Comparison of ENCODE assay signal across 13 cellular contexts in the genomic region with DNA sequence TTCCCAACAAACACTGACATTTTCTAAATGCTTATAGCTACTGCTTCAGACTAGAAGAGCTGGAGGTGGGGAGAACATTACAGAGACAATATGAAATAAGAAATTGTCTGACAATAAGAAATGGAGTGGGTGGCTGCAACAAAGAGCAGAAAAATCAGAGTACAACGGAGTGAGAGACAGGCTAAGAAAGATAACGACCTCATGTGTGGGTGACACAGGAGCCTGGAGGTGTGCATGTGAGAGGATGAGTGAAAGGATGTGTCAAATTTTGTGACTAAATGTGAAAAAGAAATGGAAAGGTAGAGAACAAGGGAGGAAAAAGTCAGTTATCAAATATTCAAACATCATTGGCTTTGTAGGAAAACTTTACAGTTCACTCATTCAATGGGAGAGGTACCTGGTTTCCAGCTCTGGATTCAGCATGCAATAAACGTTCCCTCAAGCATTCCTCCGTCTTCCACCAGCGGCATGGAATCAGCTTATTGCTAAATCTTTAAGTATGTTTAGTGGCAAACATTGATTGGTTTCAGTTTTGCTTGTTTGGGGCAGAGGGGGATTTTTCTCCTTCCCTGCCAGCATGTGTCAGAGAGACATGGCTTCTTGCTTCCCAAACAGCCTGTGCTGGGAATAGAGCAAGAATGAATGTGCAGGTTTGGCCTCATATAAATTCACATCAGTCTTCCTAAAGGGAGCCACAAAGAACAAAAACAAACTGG.
DNase-seq lines count a peak whose midpoint lies in the region; ATAC-seq and TF ChIP-seq lines count a peak whose summit lies in the region.
"Had no signal": no experiment of that assay in that cellular context is flagged by ENCODE, and none has a peak within 500 bp of the region (broad histone marks: within the 10 kb centered on the region; RNA-seq: fewer than 3 reads in every experiment).

No MANE protein-coding gene starts in this region.

- no peak for ATAC-seq in IMR-90 (ENCODE audit: low read depth)
- ATAC-seq: CD8-positive, alpha-beta T cell; GM23338 had no signal

- H3K4me3 ChIP-seq in IMR-90 (ENCODE audit: insufficient read depth, low read depth, low read length) = no peak overlapping the region
- no peak overlapping the region for H3K4me3 ChIP-seq in rectal smooth muscle tissue (ENCODE audit: low read length)
- H3K4me3 ChIP-seq in lower leg skin (ENCODE audit: low read depth, poor library complexity, severe bottlenecking) = no peak overlapping the region
- no peak overlapping the region for H3K4me3 ChIP-seq in ascending aorta
- H3K4me3 ChIP-seq: GM23338 had no signal

- no peak overlapping the region for H3K56ac ChIP-seq in IMR-90 (ENCODE audit: extremely low read depth, insufficient read depth, low read length)

- no peak overlapping the region for H4K5ac ChIP-seq in IMR-90 (ENCODE audit: low read depth, low read length)

- peaks cover 10% of the 10 kb centered on the region for H3K9me1 ChIP-seq in IMR-90 (ENCODE audit: insufficient read depth, low read length)

- no peak overlapping the region for H2BK20ac ChIP-seq in IMR-90 (ENCODE audit: low read depth, low read length)

- no peak for TF ChIP-seq RAD21 in IMR-90 (IDR thresholded peaks at IDR 0.05; ENCODE audit: low read length)

- H2AK9ac ChIP-seq in IMR-90 (replicated peaks; ENCODE audit: low read depth, low read length, poor library complexity) = no peak overlapping the region

- CTCF ChIA-PET in IMR-90 (lab: Yijun Ruan, JAX) = no interaction called here

- TF ChIP-seq CTCF in IMR-90 (conservative IDR thresholded peaks at IDR 0.05; ENCODE audit: low read depth, low read length) = no peak
- TF ChIP-seq CTCF in lower leg skin (IDR thresholded peaks at IDR 0.05) = no peak
- no peak for TF ChIP-seq CTCF in ascending aorta (IDR thresholded peaks at IDR 0.05)

- H3K14ac ChIP-seq in IMR-90 (replicated peaks; ENCODE audit: low read depth, low read length) = peak overlapping the region; percentile 36; the same call in 1 of the 2 replicates

- H3K4me2 ChIP-seq in IMR-90 (ENCODE audit: low read depth, low read length) = no peak overlapping the region
- H3K4me2 ChIP-seq: GM23338 had no signal

- dilution Hi-C loops in IMR-90 (cut with HindIII; ENCODE audit: low sequenced_read_pairs, unreplicated experiment) = no loop called here

- H3K18ac ChIP-seq in IMR-90 (ENCODE audit: low read depth, low read length) = no peak overlapping the region

- H3K23ac ChIP-seq in IMR-90 (ENCODE audit: low read depth, low read length) = no peak overlapping the region

- BruUV-seq in IMR-90 (replicated peaks; lab: Mats Ljungman, UMichigan) = no TSS peak

- H3K9ac ChIP-seq in IMR-90 (ENCODE audit: low read depth, low read length) (no peak overlapping the region), rectal smooth muscle tissue (ENCODE audit: low read length) (no peak overlapping the region)

- WGBS in IMR-90 (ENCODE audit: extremely low coverage in 2 of 2, insufficient read length in 1 of 2), 2 experiments = 83% methylated on average over 2 of the region's 5 CpGs; no CpG with 5 or more reads in 1 of the 2 experiments
- 87 to 89% methylated on average over 5 of the region's 5 CpGs for WGBS in lower leg skin, 2 donors

- H3K4me1 ChIP-seq in IMR-90 (ENCODE audit: control insufficient read depth, insufficient read depth, low read length) (peaks cover 13% of the 10 kb centered on the region), rectal smooth muscle tissue (ENCODE audit: control insufficient read depth, insufficient read depth, low read length) (peaks cover 8% of the 10 kb centered on the region), ascending aorta (no peaks in the 10 kb centered on the region)

- H3K4ac ChIP-seq in IMR-90 (ENCODE audit: low read depth, low read length) = no peak overlapping the region

- no peak overlapping the region for H2BK5ac ChIP-seq in IMR-90 (ENCODE audit: low read depth, low read length, poor library complexity, severe bottlenecking)

- TF ChIP-seq POLR2A in IMR-90 (IDR thresholded peaks at IDR 0.05; ENCODE audit: low read depth, low read length) = no peak
- no peak for TF ChIP-seq POLR2A in lower leg skin (IDR thresholded peaks at IDR 0.05)

- H3K27ac ChIP-seq in IMR-90 (ENCODE audit: insufficient read depth, low read length) (no peak overlapping the region), cingulate gyrus (ENCODE audit: low read depth, low read length) (peak overlapping the region; percentile 6), rectal smooth muscle tissue (ENCODE audit: low read depth, low read length) (peak overlapping the region; percentile 17), ascending aorta (no peak overlapping the region)

- intact Hi-C loops in IMR-90 (cut with micrococcal nuclease) (loop anchor here (5.0 kb wide), 1 partner anchor 43 kb away; no protein-coding TSS in a partner anchor), lower leg skin (cut with DNase I; ENCODE audit: low total_unique reads) (no loop called here), ascending aorta (cut with DNase I) (no loop called here)

- H3K27me3 ChIP-seq in IMR-90 (ENCODE audit: control insufficient read depth, insufficient read depth, low read length) (no peaks in the 10 kb centered on the region), rectal smooth muscle tissue (ENCODE audit: control insufficient read depth, insufficient read depth, low read length) (no peaks in the 10 kb centered on the region), ascending aorta (no peaks in the 10 kb centered on the region)

- no peak overlapping the region for H2BK15ac ChIP-seq in IMR-90 (ENCODE audit: low read depth, low read length)

- in situ Hi-C loops in IMR-90 (cut with MboI; ENCODE audit: low sequenced_read_pairs) (no loop called here), KBM-7 (cut with MboI; ENCODE audit: low pct_unique_long_range_greater_than_20kb, low sequenced_read_pairs) (no loop called here)

- no peaks in the 10 kb centered on the region; the same call in 1 of the 2 replicates for H3K36me3 ChIP-seq in IMR-90 (ENCODE audit: control insufficient read depth, insufficient read depth, low read length)
- H3K36me3 ChIP-seq in rectal smooth muscle tissue (ENCODE audit: control insufficient read depth, insufficient read depth, low read length) = no peaks in the 10 kb centered on the region
- H3K36me3 ChIP-seq in ascending aorta = peaks cover 0 to 45% of the 10 kb centered on the region in 2 donors

- no peak overlapping the region for H4K8ac ChIP-seq in IMR-90 (ENCODE audit: low read depth in 2 of 2, low read length in 2 of 2)

- DNase-seq in IMR-90 (peak; percentile 27), iris pigment epithelial cell (ENCODE audit: low read depth) (peak; percentile 8), lower leg skin (ENCODE audit: low spot score in 2 of 2) (no peak), KBM-7 (no peak), ascending aorta (ENCODE audit: low spot score in 2 of 2) (no peak)
- DNase-seq: CD8-positive, alpha-beta T cell; COR-L47; DMS153; DMS79 treated with DMSO at 0.1 percent for 48 hours; H7 had no signal

- POLR2A ChIA-PET in IMR-90 (lab: Charles Lee; ENCODE audit: unreplicated experiment) = no interaction called here

- no peak overlapping the region; the same call in 1 of the 2 replicates for H2BK120ac ChIP-seq in IMR-90 (ENCODE audit: low read depth, low read length)

- no peak overlapping the region for H2AFZ ChIP-seq in IMR-90 (replicated peaks; ENCODE audit: low read length, poor library complexity)
- H2AFZ ChIP-seq: GM23338 had no signal

- H3K9me3 ChIP-seq in IMR-90 (ENCODE audit: control insufficient read depth, insufficient read depth, low read length) (no peaks in the 10 kb centered on the region), ascending aorta (no peaks in the 10 kb centered on the region)

- H3K79me1 ChIP-seq in IMR-90 (ENCODE audit: low read depth in 1 of 2, low read length in 2 of 2) = no peaks in the 10 kb centered on the region

- no peak overlapping the region for H2AK5ac ChIP-seq in IMR-90 (ENCODE audit: low read depth, low read length)

- no peaks in the 10 kb centered on the region for H4K20me1 ChIP-seq in IMR-90 (ENCODE audit: insufficient read depth, low read length)

- H4K91ac ChIP-seq in IMR-90 (ENCODE audit: insufficient read depth, low read depth, low read length) = no peak overlapping the region

TF ChIP-seq in IMR-90, 13 proteins besides CTCF, POLR2A, EP300 and RAD21:
- TF ChIP-seq RCOR1 (IDR thresholded peaks at IDR 0.05; ENCODE audit: insufficient replicate concordance, low read length) = no peak
- TF ChIP-seq USF2 (IDR thresholded peaks at IDR 0.05; ENCODE audit: low read depth, low read length) = no peak
- TF ChIP-seq MAFK (IDR thresholded peaks at IDR 0.05; ENCODE audit: low read depth, low read length) = no peak
- TF ChIP-seq RFX5 (IDR thresholded peaks at IDR 0.05; ENCODE audit: low read depth, low read length) = no peak

Comparison
In these comparisons a context has a peak if more than half of its experiments do, and no peak if none do; other contexts are left out.
1. DNase-seq: peak in IMR-90 (single experiment) and iris pigment epithelial cell (single experiment); none in lower leg skin (0 of 2), KBM-7 (single experiment) and ascending aorta (0 of 2).
2. H3K27ac ChIP-seq: peak in cingulate gyrus (single experiment) and rectal smooth muscle tissue (single experiment); none in IMR-90 (single experiment) and ascending aorta (0 of 2).